Comparison of ENCODE assay signal across 8 cellular contexts in the genomic region with DNA sequence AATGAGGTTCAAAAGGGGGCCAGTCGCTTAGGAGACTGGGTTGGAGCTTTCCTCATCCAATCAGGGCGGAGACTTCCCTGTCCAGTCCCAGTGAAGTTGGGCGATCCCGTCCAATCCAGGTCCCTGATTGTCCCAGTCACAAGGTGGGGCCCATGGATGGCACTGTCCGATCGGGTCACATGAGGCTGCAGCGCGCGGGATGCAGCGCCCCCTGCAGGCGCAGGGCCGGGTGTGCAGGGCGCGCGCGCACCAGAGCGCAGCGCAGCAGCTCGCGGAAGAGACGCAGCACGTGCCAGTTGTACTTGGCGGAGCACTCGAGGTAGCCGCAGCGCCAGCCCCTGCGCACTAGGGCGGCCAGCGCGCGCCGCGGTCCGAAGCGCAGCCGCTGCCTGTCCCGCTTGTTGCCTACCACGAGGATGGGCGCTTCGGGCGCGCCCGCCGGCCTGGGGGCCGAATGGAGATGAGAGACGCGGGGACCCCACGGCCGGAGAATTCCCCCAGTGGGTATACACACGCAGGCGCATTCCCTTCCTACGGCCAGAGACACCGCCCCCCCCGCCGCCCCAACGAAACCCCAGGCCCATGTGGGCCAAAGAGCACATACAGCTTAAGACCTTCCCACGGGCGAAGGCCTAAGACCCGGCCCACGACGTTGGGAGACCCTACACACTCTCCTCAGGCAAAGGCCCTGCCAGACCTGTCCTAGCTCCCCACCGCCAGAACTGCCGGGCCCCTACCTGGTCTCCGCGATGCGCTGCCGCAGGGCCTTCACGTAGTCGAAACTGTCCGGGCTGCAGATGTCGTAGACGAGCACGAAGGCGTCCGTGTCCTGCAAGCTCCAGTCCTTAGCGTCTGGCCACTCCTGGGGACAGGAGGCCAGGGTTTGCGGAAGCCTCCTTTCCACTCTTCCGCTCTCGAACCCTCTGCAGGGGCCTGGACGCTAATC. TPM values are rescaled to one million over a fixed set of nuclear protein-coding genes. Genes with fewer than 3 reads are reported as not detected.
DNase-seq lines count a peak whose midpoint lies in the region; ATAC-seq and TF ChIP-seq lines count a peak whose summit lies in the region.

No MANE protein-coding gene starts in this region.

- peaks cover 30 to 50% of the 10 kb centered on the region in 2 donors for H3K27me3 Mint-ChIP-seq in T-cell
- peaks cover 25% of the 10 kb centered on the region for H3K27me3 Mint-ChIP-seq in osteocyte (ENCODE audit: unreplicated experiment)

- ATAC-seq in T-cell (replicated peaks in 1 of 4) (peak in 1 of 4 experiments; percentile 48), GM19324 (IDR thresholded peaks at IDR 0.05; ENCODE audit: low FRiP score, unreplicated experiment) (no peak), GM18868 (IDR thresholded peaks at IDR 0.05; ENCODE audit: unreplicated experiment) (no peak), GM18502 (IDR thresholded peaks at IDR 0.05; ENCODE audit: poor library complexity, unreplicated experiment) (no peak), GM21447 (IDR thresholded peaks at IDR 0.05; ENCODE audit: unreplicated experiment) (no peak)

- TF ChIP-seq CTCF in fibroblast of pulmonary artery (IDR thresholded peaks at IDR 0.05; ENCODE audit: low read length, missing control alignments) (peak; percentile 38), osteocyte (IDR thresholded peaks at IDR 0.05) (peak; percentile 53)

- peaks cover 13 to 38% (median 21%) of the 10 kb centered on the region in 3 donors for H3K4me1 Mint-ChIP-seq in T-cell
- peaks cover 36% of the 10 kb centered on the region for H3K4me1 Mint-ChIP-seq in osteocyte (ENCODE audit: unreplicated experiment)

- no peak overlapping the region for H3K4me3 ChIP-seq in fibroblast of pulmonary artery (replicated peaks; ENCODE audit: low read depth, low read length)

- H3K4me3 Mint-ChIP-seq in T-cell (peak overlapping the region in 2 of 3 donors; percentile 24 to 75), osteocyte (ENCODE audit: unreplicated experiment) (no peak overlapping the region)

- CTCF ChIA-PET in T-cell (lab: Charles Lee) = no interaction called here

- H3K36me3 Mint-ChIP-seq in T-cell = no peaks in the 10 kb centered on the region
- H3K36me3 Mint-ChIP-seq in osteocyte (ENCODE audit: unreplicated experiment) = no peaks in the 10 kb centered on the region

- H3K9me3 Mint-ChIP-seq in T-cell (no peaks in the 10 kb centered on the region), osteocyte (ENCODE audit: unreplicated experiment) (no peaks in the 10 kb centered on the region)

- DNase-seq in GM03348 (ENCODE audit: low spot score) = peak; percentile 49
- no peak for DNase-seq in T-cell
- DNase-seq in fibroblast of pulmonary artery (ENCODE audit: low read depth) = peak; percentile 55
- no peak for DNase-seq in osteocyte (ENCODE audit: extremely low spot score, unreplicated experiment)

- POLR2A ChIA-PET in T-cell (lab: Charles Lee) = interaction anchor here in 1 of 2 donors (0.5 kb wide), 1 partner anchor 1606 kb away, joined by 4 read pairs; no protein-coding TSS in a partner anchor

- H3K27ac Mint-ChIP-seq in T-cell (peak overlapping the region in 1 of 2 donors; percentile 39), osteocyte (ENCODE audit: unreplicated experiment) (peak overlapping the region; percentile 52)

RNA-seq across cellular contexts. Expression of gene RASL10A, which starts 2.1 kb away (rescaled TPM):
- total RNA-seq in T-cell (1 to 10 TPM in 1 of 5 donors, under 1 TPM in 3, not detected in 1; 0.33 to 1.2 (median 0.71) TPM), osteocyte (not detected in 2 replicates)

RNA-seq across cellular contexts. Expression of gene GAS2L1, which starts 6.9 kb away (rescaled TPM):
- total RNA-seq in T-cell (1 to 10 TPM in 1 of 5 donors, under 1 TPM in 4; 0.53 to 1.2 (median 0.85) TPM), osteocyte (21.6 and 22.3 TPM in 2 replicates)

RNA-seq across cellular contexts. Expression of gene EWSR1, which starts 45.3 kb away (rescaled TPM):
- total RNA-seq in T-cell = 100 to 1,000 TPM; 254 to 308 (median 260) TPM
- total RNA-seq in osteocyte = 218 and 228 TPM in 2 replicates

RNA-seq across cellular contexts. Expression of gene RHBDD3, which starts 45.6 kb away (rescaled TPM):
- 10 to 100 TPM; 14.1 to 25.4 (median 22.1) TPM for total RNA-seq in T-cell
- 41.0 and 45.8 TPM in 2 replicates for total RNA-seq in osteocyte

Comparison
In these comparisons a context has a peak if more than half of its experiments do, and no peak if none do; other contexts are left out.
1. DNase-seq: peak in GM03348 (single experiment) and fibroblast of pulmonary artery (single experiment); none in T-cell (0 of 34) and osteocyte (single experiment).
2. RNA of gene GAS2L1, which starts 6.9 kb away (total RNA-seq): 21.6 to 22.3 TPM in osteocyte; 0.53 to 1.2 TPM in T-cell; every median in the first group is over 10 times any median in the second.